20 cellular contexts compared by ENCODE assay signal in genomic region chrX:115960440-115961084, GRCh38.
DNase-seq lines count a peak whose midpoint lies in the region; ATAC-seq and TF ChIP-seq lines count a peak whose summit lies in the region.
"Had no signal": no experiment of that assay in that cellular context is flagged by ENCODE, and none has a peak within 500 bp of the region (broad histone marks: within the 10 kb centered on the region; RNA-seq: fewer than 3 reads in every experiment).

No MANE protein-coding gene starts in this region.

- H3K4me3 ChIP-seq in breast epithelium = no peak overlapping the region
- H3K4me3 ChIP-seq: body of pancreas, esophagus muscularis mucosa, HAP-1, psoas muscle had no signal

- no peak for TF ChIP-seq POLR2A in breast epithelium (IDR thresholded peaks at IDR 0.05)

- no peaks in the 10 kb centered on the region for H3K36me3 ChIP-seq in breast epithelium
- H3K36me3 ChIP-seq: esophagus muscularis mucosa, HAP-1, WERI-Rb-1 had no signal

- ATAC-seq in foreskin keratinocyte = peak; percentile 83
- ATAC-seq in GM18520 (IDR thresholded peaks at IDR 0.05; ENCODE audit: unreplicated experiment) = no peak
- ATAC-seq in GM19351 (IDR thresholded peaks at IDR 0.05; ENCODE audit: unreplicated experiment) = no peak
- no peak for ATAC-seq in GM18502 (IDR thresholded peaks at IDR 0.05; ENCODE audit: poor library complexity, unreplicated experiment)
- ATAC-seq: activated CD8-positive, alpha-beta T cell treated with anti-CD3 and anti-CD28 coated beads for 36 hours; body of pancreas; psoas muscle; T-helper 17 cell had no signal

- CTCF ChIA-PET in MCF 10A (lab: Yijun Ruan, JAX) = no interaction called here

- H3K27ac ChIP-seq in breast epithelium (no peak overlapping the region), foreskin keratinocyte (peak overlapping the region; percentile 84)
- H3K27ac ChIP-seq: body of pancreas, esophagus muscularis mucosa, psoas muscle, WERI-Rb-1 had no signal

- no TSS peak for BruUV-seq in MCF 10A (replicated peaks; lab: Mats Ljungman, UMichigan)

- DNase-seq in MCF 10A (ENCODE audit: unreplicated experiment) (peak; percentile 60), breast epithelium (ENCODE audit: low spot score in 2 of 2) (no peak), NCI-H748 (lab: John Stamatoyannopoulos, UW; ENCODE audit: unreplicated experiment) (peak; percentile 88), foreskin keratinocyte (peak; percentile 49 to 81), type B pancreatic cell (ENCODE audit: extremely low spot score, unreplicated experiment) (no peak)
- DNase-seq: activated CD8-positive, alpha-beta T cell treated with anti-CD3 and anti-CD28 coated beads for 36 hours; activated T-cell treated with anti-CD3 and anti-CD28 coated beads, Interleukin-2, amount 50 U/mL, for 48 hours; body of pancreas; NK-92 treated with Interleukin-12 subunit alpha and Interleukin-12 subunit beta, amount 100 ng/mL, for 24 hours; psoas muscle; stimulated activated naive CD4-positive, alpha-beta T cell treated with Interleukin-2 at 50 U/mL for 16 hours; T-helper 17 cell; WERI-Rb-1 had no signal

- H3K9me3 Mint-ChIP-seq in MCF 10A (ENCODE audit: unreplicated experiment) = no peaks in the 10 kb centered on the region
- H3K9me3 Mint-ChIP-seq in type B pancreatic cell = peaks cover 27% of the 10 kb centered on the region
- H3K9me3 Mint-ChIP-seq: activated CD8-positive, alpha-beta T cell treated with anti-CD3 and anti-CD28 coated beads for 36 hours had no signal

- H3K36me3 Mint-ChIP-seq in MCF 10A (ENCODE audit: insufficient read depth, unreplicated experiment) (no peaks in the 10 kb centered on the region), type B pancreatic cell (peaks cover 23% of the 10 kb centered on the region)
- H3K36me3 Mint-ChIP-seq: activated naive CD8-positive, alpha-beta T cell had no signal

- H3K27ac Mint-ChIP-seq in MCF 10A (ENCODE audit: low read depth, unreplicated experiment) = peak overlapping the region; percentile 55
- H3K27ac Mint-ChIP-seq in type B pancreatic cell = peak overlapping the region; percentile 61
- H3K27ac Mint-ChIP-seq: activated CD8-positive, alpha-beta T cell treated with anti-CD3 and anti-CD28 coated beads for 36 hours; activated naive CD8-positive, alpha-beta T cell; nephron; T-helper 17 cell had no signal

- TF ChIP-seq CTCF in MCF 10A (IDR thresholded peaks at IDR 0.05; ENCODE audit: unreplicated experiment) (no peak), breast epithelium (IDR thresholded peaks at IDR 0.05) (no peak), foreskin keratinocyte (conservative IDR thresholded peaks at IDR 0.05) (no peak), type B pancreatic cell (conservative IDR thresholded peaks at IDR 0.05) (no peak)

- POLR2A ChIA-PET in MCF 10A (lab: Yijun Ruan, JAX) = no interaction called here

- intact Hi-C loops in MCF 10A (cut with micrococcal nuclease) = no loop called here
- intact Hi-C loops in breast epithelium (cut with DNase I; ENCODE audit: low total_unique reads) = no loop called here

- no peaks in the 10 kb centered on the region for H3K9me3 ChIP-seq in breast epithelium
- H3K9me3 ChIP-seq: body of pancreas, esophagus muscularis mucosa, psoas muscle had no signal

- H3K27me3 ChIP-seq in breast epithelium = peaks cover 4 to 46% of the 10 kb centered on the region in 2 donors
- no peaks in the 10 kb centered on the region for H3K27me3 ChIP-seq in foreskin keratinocyte
- H3K27me3 ChIP-seq: body of pancreas, esophagus muscularis mucosa had no signal

- no peaks in the 10 kb centered on the region for H3K4me1 ChIP-seq in breast epithelium
- H3K4me1 ChIP-seq in foreskin keratinocyte = peaks cover 2% of the 10 kb centered on the region
- H3K4me1 ChIP-seq: body of pancreas, esophagus muscularis mucosa, HAP-1, psoas muscle had no signal

- H3K4me1 Mint-ChIP-seq in MCF 10A (ENCODE audit: insufficient read depth, unreplicated experiment) = peaks cover 14% of the 10 kb centered on the region
- H3K4me1 Mint-ChIP-seq in type B pancreatic cell (ENCODE audit: unreplicated experiment) = peaks cover 5% of the 10 kb centered on the region
- H3K4me1 Mint-ChIP-seq: nephron, T-helper 17 cell had no signal

- H3K4me3 Mint-ChIP-seq in MCF 10A (ENCODE audit: unreplicated experiment) (no peak overlapping the region), type B pancreatic cell (peak overlapping the region; percentile 25)
- H3K4me3 Mint-ChIP-seq: activated CD8-positive, alpha-beta T cell treated with anti-CD3 and anti-CD28 coated beads for 36 hours; activated naive CD8-positive, alpha-beta T cell; nephron; T-helper 17 cell had no signal

- H3K27me3 Mint-ChIP-seq in MCF 10A (ENCODE audit: insufficient read depth, unreplicated experiment) (peaks cover 91% of the 10 kb centered on the region), type B pancreatic cell (no peaks in the 10 kb centered on the region)
- H3K27me3 Mint-ChIP-seq: activated CD8-positive, alpha-beta T cell treated with anti-CD3 and anti-CD28 coated beads for 36 hours; activated naive CD8-positive, alpha-beta T cell; T-helper 17 cell had no signal

Comparison
In these comparisons a context has a peak if more than half of its experiments do, and no peak if none do; other contexts are left out.
1. DNase-seq: peak in MCF 10A (single experiment), NCI-H748 (single experiment) and foreskin keratinocyte (2 of 2); none in breast epithelium (0 of 2) and type B pancreatic cell (single experiment).